8 cellular contexts compared by ENCODE assay signal in the genomic region with DNA sequence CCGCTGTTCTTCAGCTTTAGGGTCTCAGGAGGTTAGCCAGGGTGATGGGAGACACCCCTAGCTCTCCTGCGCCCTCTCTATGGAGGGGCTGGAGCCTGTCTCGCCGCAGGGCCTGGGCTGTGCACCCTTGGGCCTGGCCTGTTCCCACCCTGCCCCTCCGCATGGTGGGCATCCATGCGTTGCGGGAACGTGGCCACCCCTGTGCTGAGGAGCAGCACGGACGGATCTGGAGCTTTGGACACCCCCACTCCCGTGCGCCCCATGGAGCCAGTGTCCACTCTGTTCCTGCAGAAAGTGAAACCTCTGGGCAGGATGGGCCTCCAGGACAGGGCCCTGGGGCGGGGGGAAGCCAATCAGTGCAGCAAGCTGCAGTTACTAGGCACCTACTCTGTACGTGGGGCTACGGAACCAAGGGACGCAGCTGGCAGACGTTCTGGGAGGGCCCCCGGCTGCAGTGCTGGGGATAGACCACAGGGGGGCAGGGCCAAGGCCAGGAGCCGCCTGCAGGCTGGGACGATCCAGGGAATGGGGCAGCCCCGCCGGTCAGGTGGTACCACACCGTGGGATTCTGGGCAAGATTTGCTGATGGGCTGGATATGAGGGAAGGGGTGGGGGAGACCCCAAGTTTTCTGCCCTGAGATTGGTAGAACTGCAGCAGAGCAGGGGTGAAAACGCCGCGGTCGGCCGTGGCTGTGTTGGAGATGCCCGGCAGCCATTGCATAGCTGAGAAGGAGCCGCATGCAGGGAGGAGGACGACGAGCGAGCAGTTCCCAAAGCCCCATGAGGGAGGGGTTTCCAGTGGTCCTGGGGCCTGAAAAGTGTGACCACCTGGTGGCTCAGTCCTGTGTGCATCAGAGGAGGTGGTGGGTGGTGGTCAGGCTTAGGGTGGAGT. TPM values are rescaled to one million over a fixed set of nuclear protein-coding genes. Genes with fewer than 3 reads are reported as not detected.
DNase-seq lines count a peak whose midpoint lies in the region; ATAC-seq and TF ChIP-seq lines count a peak whose summit lies in the region.

No MANE protein-coding gene starts in this region.

- peak overlapping the region; percentile 39 for H3K4me3 Mint-ChIP-seq in T-helper 17 cell
- H3K4me3 Mint-ChIP-seq in stimulated activated effector memory CD8-positive, alpha-beta T cell treated with anti-CD3 and anti-CD28 coated beads, Interleukin-12 subunit alpha, Interleukin-12 subunit beta, amount 100 ng/mL, for 72 hours = peak overlapping the region; percentile 32

- DNase-seq in Ammon's horn (ENCODE audit: low spot score) (peak; percentile 69), T-helper 17 cell (peak in 1 of 3 donors; percentile 18), cerebellum (ENCODE audit: low spot score) (peak; percentile 67), left lung (peak in 1 of 2 donors; percentile 88), T1000 (lab: John Stamatoyannopoulos, UW) (no peak)
- DNase-seq in stimulated activated effector memory CD8-positive, alpha-beta T cell treated with anti-CD3 and anti-CD28 coated beads, Interleukin-12 subunit alpha, Interleukin-12 subunit beta, amount 100 ng/mL, for 72 hours (ENCODE audit: low spot score in 2 of 2) = no peak

- H3K27me3 Mint-ChIP-seq in T-helper 17 cell = peaks cover 40% of the 10 kb centered on the region

- TF ChIP-seq CTCF in left lung (IDR thresholded peaks at IDR 0.05) = peak; percentile 61 to 84

- H3K27me3 ChIP-seq in left lung = peaks cover 0 to 48% of the 10 kb centered on the region in 2 donors

- no peak overlapping the region for H3K4me3 ChIP-seq in left lung

- ATAC-seq in GM21576 (IDR thresholded peaks at IDR 0.05; ENCODE audit: unreplicated experiment) = peak; percentile 52
- peak; percentile 71 for ATAC-seq in T-helper 17 cell
- ATAC-seq in left lung = peak; percentile 93
- peak; percentile 49 for ATAC-seq in stimulated activated effector memory CD8-positive, alpha-beta T cell treated with anti-CD3 and anti-CD28 coated beads, Interleukin-12 subunit alpha, Interleukin-12 subunit beta, amount 100 ng/mL, for 72 hours
- no peak for ATAC-seq in HG02970 (IDR thresholded peaks at IDR 0.05; ENCODE audit: low FRiP score, unreplicated experiment)

- H3K4me1 Mint-ChIP-seq in T-helper 17 cell = peaks cover 3% of the 10 kb centered on the region
- peaks cover 11% of the 10 kb centered on the region for H3K4me1 Mint-ChIP-seq in stimulated activated effector memory CD8-positive, alpha-beta T cell treated with anti-CD3 and anti-CD28 coated beads, Interleukin-12 subunit alpha, Interleukin-12 subunit beta, amount 100 ng/mL, for 72 hours

- no peaks in the 10 kb centered on the region for H3K9me3 ChIP-seq in T-helper 17 cell (ENCODE audit: control insufficient read depth, low read length, poor library complexity, severe bottlenecking)
- H3K9me3 ChIP-seq in left lung = no peaks in the 10 kb centered on the region

- H3K36me3 ChIP-seq in left lung = no peaks in the 10 kb centered on the region

- H3K27ac ChIP-seq in left lung = no peak overlapping the region

- H3K27ac Mint-ChIP-seq in T-helper 17 cell = no peak overlapping the region
- H3K27ac Mint-ChIP-seq in stimulated activated effector memory CD8-positive, alpha-beta T cell treated with anti-CD3 and anti-CD28 coated beads, Interleukin-12 subunit alpha, Interleukin-12 subunit beta, amount 100 ng/mL, for 72 hours = no peak overlapping the region

- peaks cover 0 to 9% of the 10 kb centered on the region in 2 donors for H3K4me1 ChIP-seq in left lung

- peaks cover 2% of the 10 kb centered on the region for H3K36me3 Mint-ChIP-seq in T-helper 17 cell (ENCODE audit: low read depth)
- no peaks in the 10 kb centered on the region for H3K36me3 Mint-ChIP-seq in stimulated activated effector memory CD8-positive, alpha-beta T cell treated with anti-CD3 and anti-CD28 coated beads, Interleukin-12 subunit alpha, Interleukin-12 subunit beta, amount 100 ng/mL, for 72 hours

- intact Hi-C loops in left lung (cut with DNase I) = no loop called here

- H3K9me3 Mint-ChIP-seq in stimulated activated effector memory CD8-positive, alpha-beta T cell treated with anti-CD3 and anti-CD28 coated beads, Interleukin-12 subunit alpha, Interleukin-12 subunit beta, amount 100 ng/mL, for 72 hours = no peaks in the 10 kb centered on the region

RNA-seq across cellular contexts. Expression of gene TP73, which starts 43.3 kb away (rescaled TPM):
- total RNA-seq in T-helper 17 cell (under 1 TPM in 1 of 2 donors, not detected in 1; 0.31 TPM), cerebellum (0.36 TPM), left lung (1 to 10 TPM; 1.8 to 2.7 TPM)

RNA-seq across cellular contexts. Expression of gene WRAP73, which starts 45.7 kb away (rescaled TPM):
- total RNA-seq in T-helper 17 cell (10 to 100 TPM; 24.8 to 25.9 TPM), cerebellum (13.2 TPM), left lung (10 to 100 TPM; 20.2 to 23.1 TPM)

RNA-seq across cellular contexts. Expression of gene CCDC27, which starts 56.7 kb away (rescaled TPM):
- total RNA-seq in T-helper 17 cell = not detected
- not detected for total RNA-seq in cerebellum
- total RNA-seq in left lung = not detected

Comparison
In these comparisons a context has a peak if more than half of its experiments do, and no peak if none do; other contexts are left out.
1. DNase-seq: peak in Ammon's horn (single experiment) and cerebellum (single experiment); none in stimulated activated effector memory CD8-positive, alpha-beta T cell treated with anti-CD3 and anti-CD28 coated beads, Interleukin-12 subunit alpha, Interleukin-12 subunit beta, amount 100 ng/mL, for 72 hours (0 of 2) and T1000 (single experiment).